Comparison of ENCODE assay signal across 8 cellular contexts in genomic region chr6:108004861-108005260, GRCh38.
"Had no signal": no experiment of that assay in that cellular context is flagged by ENCODE, and none has a peak within 500 bp of the region (broad histone marks: within the 10 kb centered on the region; RNA-seq: fewer than 3 reads in every experiment).

No MANE protein-coding gene starts in this region.

- FAIRE-seq: G401.6, GM12878, GM12891, GM12892, GM18507, GM19239 had no signal

- DNase-seq: GDM1, GF-D8 had no signal

- ATAC-seq: GM12878 had no signal

- H3K4me3 ChIP-seq: GM12878 had no signal
